In genomic region chr10:74033724-74034123, GRCh38 we compare ENCODE assay signal across 17 cellular contexts. TPM values are rescaled to one million over a fixed set of nuclear protein-coding genes. Genes with fewer than 3 reads are reported as not detected.
A peak's percentile ranks its signal among the peaks of the same experiment; 100 is the strongest.
DNase-seq lines count a peak whose midpoint lies in the region; ATAC-seq, FAIRE-seq and TF ChIP-seq lines count a peak whose summit lies in the region.
"Had no signal": no experiment of that assay in that cellular context is flagged by ENCODE, and none has a peak within 500 bp of the region (broad histone marks: within the 10 kb centered on the region; RNA-seq: fewer than 3 reads in every experiment).

No MANE protein-coding gene starts in this region.

- in situ Hi-C loops in Panc1 (cut with HindIII; ENCODE audit: low pct_unique_long_range_greater_than_20kb, low sequenced_read_pairs) = no loop called here

- no peak overlapping the region for H3K9ac ChIP-seq in keratinocyte (ENCODE audit: control insufficient read depth, extremely low read depth, insufficient read depth, low read length)
- H3K9ac ChIP-seq: GM23248, SK-N-SH had no signal

- CTCF ChIA-PET in Panc1 (lab: Charles Lee) = interaction anchor here (1.0 kb wide), 1 partner anchor 47 kb away, joined by 3 read pairs; no protein-coding TSS in a partner anchor

- no peaks in the 10 kb centered on the region for H3K9me1 ChIP-seq in keratinocyte (ENCODE audit: control insufficient read depth, extremely low read depth, insufficient read depth, low read length)

- BruUV-seq in Panc1 (replicated peaks; lab: Mats Ljungman, UMichigan) = no TSS peak

- H3K36me3 Mint-ChIP-seq in stimulated activated memory B cell treated with anti-CD40 and anti-IgM and Interleukin-4, amounts not matched to agents 10 μg/mL and 1 μg/mL and 100 μg/mL, for 72 hours = peaks cover 13% of the 10 kb centered on the region

- TF ChIP-seq POLR2A in GM12891 (IDR thresholded peaks at IDR 0.05; ENCODE audit: low read depth, low read length) = no peak

- DNase-seq in GM12891 (ENCODE audit: insufficient read length, low spot score) (no peak), Panc1 (ENCODE audit: low read depth, low spot score) (no peak), keratinocyte (ENCODE audit: low read depth, low spot score) (no peak), GM03348 (ENCODE audit: low spot score) (no peak), OCI-M2 (lab: John Stamatoyannopoulos, UW; ENCODE audit: unreplicated experiment) (no peak), NCI-H1436 treated with DMSO at 0.1 percent for 48 hours (lab: John Stamatoyannopoulos, UW) (no peak)
- DNase-seq: activated CD8-positive, alpha-beta memory T cell treated with anti-CD3 and anti-CD28 coated beads, Interleukin-2, amount 10 ng/mL, durations not matched to agents 7 days and 5 days; activated naive CD4-positive, alpha-beta T cell treated with anti-CD3 and anti-CD28 coated beads, Interleukin-2, amount 50 U/mL, for 16 hours; central memory CD4-positive, alpha-beta T cell; GF-D8; GM23248; islet precursor cell; mucosa of descending colon; NCI-H1048; SK-N-SH; transverse colon had no signal

- no peaks in the 10 kb centered on the region for H3K27me3 ChIP-seq in Panc1 (ENCODE audit: control insufficient read depth, insufficient read depth, low read length)
- H3K27me3 ChIP-seq in keratinocyte (ENCODE audit: control insufficient read depth, extremely low read depth, insufficient read depth, low read length) = no peaks in the 10 kb centered on the region
- H3K27me3 ChIP-seq: transverse colon had no signal

- ATAC-seq in Panc1 = no peak
- no peak for ATAC-seq in stimulated activated memory B cell treated with anti-CD40 and anti-IgM and Interleukin-4, amounts not matched to agents 10 μg/mL and 1 μg/mL and 100 μg/mL, for 72 hours
- ATAC-seq: activated CD8-positive, alpha-beta memory T cell treated with anti-CD3 and anti-CD28 coated beads, Interleukin-2, amount 10 ng/mL, durations not matched to agents 7 days and 5 days had no signal

- no peak overlapping the region for H3K4me3 Mint-ChIP-seq in stimulated activated memory B cell treated with anti-CD40 and anti-IgM and Interleukin-4, amounts not matched to agents 10 μg/mL and 1 μg/mL and 100 μg/mL, for 72 hours
- H3K4me3 Mint-ChIP-seq: activated CD8-positive, alpha-beta memory T cell treated with anti-CD3 and anti-CD28 coated beads, Interleukin-2, amount 10 ng/mL, durations not matched to agents 7 days and 5 days had no signal

- H2AFZ ChIP-seq in keratinocyte (ENCODE audit: control insufficient read depth, low read length) = no peak overlapping the region
- H2AFZ ChIP-seq: GM23248 had no signal

- H3K9me3 ChIP-seq in Panc1 (ENCODE audit: control insufficient read depth, insufficient read depth, low read depth, low read length) = no peaks in the 10 kb centered on the region
- H3K9me3 ChIP-seq in keratinocyte (ENCODE audit: control insufficient read depth, low read depth, low read length) = no peaks in the 10 kb centered on the region
- H3K9me3 ChIP-seq: mucosa of descending colon, SK-N-SH, transverse colon had no signal

- H3K27ac ChIP-seq in Panc1 (ENCODE audit: low read length) (peak overlapping the region; percentile 36), keratinocyte (ENCODE audit: control insufficient read depth, insufficient read depth, low read length) (peak overlapping the region; percentile 48)
- H3K27ac ChIP-seq: GM23248 had no signal

- intact Hi-C loops in Panc1 (cut with micrococcal nuclease; ENCODE audit: unreplicated experiment) = no loop called here

- POLR2A ChIA-PET in Panc1 (lab: Charles Lee) = interaction anchor here (0.5 to 0.6 kb wide), 2 partner anchors 17 to 144 kb away, joined by 3 read pairs; no protein-coding TSS in a partner anchor

- H3K4me3 ChIP-seq in Panc1 (ENCODE audit: low read depth in 2 of 2, low read length in 2 of 2) (no peak overlapping the region), keratinocyte (ENCODE audit: control insufficient read depth in 2 of 3, extremely low read depth in 1 of 3, insufficient read depth in 2 of 3, low read depth in 1 of 3, low read length in 3 of 3) (no peak overlapping the region)
- H3K4me3 ChIP-seq: GM23248, mucosa of descending colon, transverse colon had no signal

- H3K4me1 ChIP-seq in Panc1 (ENCODE audit: control insufficient read depth, insufficient read depth, low read length) (peaks cover 53% of the 10 kb centered on the region), keratinocyte (ENCODE audit: control insufficient read depth, extremely low read depth, insufficient read depth, low read length) (peaks cover 12% of the 10 kb centered on the region)

- H3K79me2 ChIP-seq in keratinocyte (ENCODE audit: control insufficient read depth, insufficient read depth, low read length) = peaks cover 51% of the 10 kb centered on the region

- H3K27me3 Mint-ChIP-seq in stimulated activated memory B cell treated with anti-CD40 and anti-IgM and Interleukin-4, amounts not matched to agents 10 μg/mL and 1 μg/mL and 100 μg/mL, for 72 hours = no peaks in the 10 kb centered on the region
- H3K27me3 Mint-ChIP-seq: activated CD8-positive, alpha-beta memory T cell treated with anti-CD3 and anti-CD28 coated beads, Interleukin-2, amount 10 ng/mL, durations not matched to agents 7 days and 5 days had no signal

- no peaks in the 10 kb centered on the region for H4K20me1 ChIP-seq in keratinocyte (ENCODE audit: control insufficient read depth, extremely low read depth, insufficient read depth, low read length)

- H3K27ac Mint-ChIP-seq in stimulated activated memory B cell treated with anti-CD40 and anti-IgM and Interleukin-4, amounts not matched to agents 10 μg/mL and 1 μg/mL and 100 μg/mL, for 72 hours = peak overlapping the region; percentile 57
- H3K27ac Mint-ChIP-seq: activated CD8-positive, alpha-beta memory T cell treated with anti-CD3 and anti-CD28 coated beads, Interleukin-2, amount 10 ng/mL, durations not matched to agents 7 days and 5 days had no signal

- TF ChIP-seq CTCF in Panc1 (IDR thresholded peaks at IDR 0.05) (no peak), keratinocyte (optimal IDR thresholded peaks at IDR 0.05 in 1 of 3, IDR thresholded peaks at IDR 0.05 in 1 of 3, conservative IDR thresholded peaks at IDR 0.05 in 1 of 3; ENCODE audit: extremely low read depth in 1 of 3, insufficient read depth in 2 of 3, low read length in 3 of 3) (no peak)

- H3K36me3 ChIP-seq in Panc1 (ENCODE audit: control insufficient read depth, insufficient read depth, low read length) (peaks cover 5% of the 10 kb centered on the region; the same call in 1 of the 2 replicates), keratinocyte (ENCODE audit: control insufficient read depth in 2 of 2, extremely low read depth in 1 of 2, insufficient read depth in 2 of 2, low read length in 2 of 2) (peaks cover 6 to 9% of the 10 kb centered on the region in 2 experiments)

- dilution Hi-C loops in keratinocyte (cut with MboI; ENCODE audit: extremely low pct_ligation_motif_present, low sequenced_read_pairs) = no loop called here

- H3K4me2 ChIP-seq in keratinocyte (ENCODE audit: control insufficient read depth, extremely low read depth, insufficient read depth, low read depth, low read length) = no peak overlapping the region
- H3K4me2 ChIP-seq: SK-N-SH had no signal

- FAIRE-seq in GM12891 (lab: Jason Lieb, UNC) (peak; percentile 69), keratinocyte (lab: Jason Lieb, UNC) (no peak)

- H3K9me3 Mint-ChIP-seq in stimulated activated memory B cell treated with anti-CD40 and anti-IgM and Interleukin-4, amounts not matched to agents 10 μg/mL and 1 μg/mL and 100 μg/mL, for 72 hours = no peaks in the 10 kb centered on the region

- H3K4me1 Mint-ChIP-seq in stimulated activated memory B cell treated with anti-CD40 and anti-IgM and Interleukin-4, amounts not matched to agents 10 μg/mL and 1 μg/mL and 100 μg/mL, for 72 hours = peaks cover 45% of the 10 kb centered on the region

TF ChIP-seq in GM12891, 5 proteins besides CTCF, POLR2A, EP300 and RAD21:
- TF ChIP-seq PAX5 (IDR thresholded peaks at IDR 0.05; ENCODE audit: insufficient read depth, low read length, severe bottlenecking) (no peak), POU2F2 (IDR thresholded peaks at IDR 0.05; ENCODE audit: low read depth, low read length) (no peak), SPI1 (IDR thresholded peaks at IDR 0.05; ENCODE audit: low read depth, low read length) (no peak), POLR2AphosphoS5 (IDR thresholded peaks at IDR 0.05; ENCODE audit: low read depth, low read length) (no peak), TAF1 (IDR thresholded peaks at IDR 0.05; ENCODE audit: low read depth, low read length) (no peak)

RNA-seq across cellular contexts. Expression of gene VCL, which starts 35.8 kb away (rescaled TPM):
- polyA plus RNA-seq in GM12891 (2012; ENCODE audit: low read depth, missing spikeins) = 8.7 TPM
- 495 TPM for total RNA-seq in Panc1 (2021; ENCODE audit: unreplicated experiment)
- 227 TPM for polyA plus RNA-seq in Panc1 (2012; ENCODE audit: insufficient read length)
- 92.1 to 106 TPM (median 102 TPM) in 3 replicates for polyA plus RNA-seq in keratinocyte
- polyA plus RNA-seq in keratinocyte (2011; ENCODE audit: low read depth) = 27.2 TPM
- polyA plus RNA-seq in keratinocyte (2011; cell fraction: cytosol; rRNA removed) = 31.6 and 47.9 TPM in 2 replicates
- polyA plus RNA-seq in keratinocyte (2011; cell fraction: nucleus; rRNA removed) = 238 and 259 TPM in 2 replicates
- polyA plus RNA-seq in keratinocyte (2012; ENCODE audit: low replicate concordance) = 19.1 and 101 TPM in 2 replicates
- polyA minus RNA-seq in keratinocyte = 77.4 to 161 TPM (median 129 TPM) in 3 replicates
- 78.3 TPM for polyA minus RNA-seq in keratinocyte (2011; cell fraction: cytosol; rRNA and poly(A)+ RNA removed)
- 257 and 336 TPM in 2 replicates for polyA minus RNA-seq in keratinocyte (2011; cell fraction: nucleus; rRNA and poly(A)+ RNA removed)
